In the genomic region with DNA sequence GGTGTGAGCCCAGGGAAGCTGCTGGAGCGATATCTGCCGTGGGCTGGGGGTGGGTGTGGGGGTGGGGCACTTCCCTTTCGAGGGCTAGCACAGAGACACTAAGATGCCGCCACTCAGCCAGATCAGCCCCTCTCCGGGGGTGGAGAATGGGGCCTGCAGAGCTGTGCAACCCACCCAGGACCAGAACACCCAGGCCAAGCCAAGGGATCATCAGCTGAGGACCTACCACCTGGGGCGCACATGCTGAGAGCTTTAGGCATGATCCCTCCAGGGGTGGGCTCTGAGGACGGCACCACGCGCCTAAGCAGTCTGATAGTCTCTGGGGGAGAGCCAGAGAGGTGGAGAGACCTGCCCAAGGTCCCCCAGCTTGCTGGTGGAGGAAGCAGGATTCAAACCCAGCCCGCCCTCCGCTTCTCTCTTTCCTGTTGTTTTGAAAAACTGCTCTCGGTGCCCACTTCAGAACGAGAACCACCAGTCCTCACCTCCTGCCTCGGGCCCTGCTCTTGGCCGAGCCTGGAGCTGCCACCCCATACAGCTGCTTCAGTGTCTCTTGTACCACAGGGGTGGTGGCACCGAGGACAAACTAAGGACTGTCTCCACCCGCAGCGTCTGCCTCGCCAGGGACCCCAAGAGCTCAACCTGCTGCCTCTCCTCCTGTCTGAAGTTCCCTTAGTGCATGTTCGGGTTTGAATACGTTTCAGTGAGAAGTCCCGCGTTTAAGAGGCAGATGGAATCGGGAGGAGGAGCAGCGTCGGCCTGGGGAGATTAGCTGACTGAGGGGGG, we compare ENCODE assay signal across 16 cellular contexts. TPM values are rescaled to one million over a fixed set of nuclear protein-coding genes. Genes with fewer than 3 reads are reported as not detected.
DNase-seq lines count a peak whose midpoint lies in the region; ATAC-seq, FAIRE-seq and TF ChIP-seq lines count a peak whose summit lies in the region.
"Had no signal": no experiment of that assay in that cellular context is flagged by ENCODE, and none has a peak within 500 bp of the region (broad histone marks: within the 10 kb centered on the region; RNA-seq: fewer than 3 reads in every experiment).

No MANE protein-coding gene starts in this region.

- H3K9ac ChIP-seq in IMR-90 (ENCODE audit: low read depth, low read length) (no peak overlapping the region; the same call in 1 of the 2 replicates), K562 (ENCODE audit: insufficient read depth in 1 of 2, low read depth in 2 of 2, low read length in 2 of 2) (peak overlapping the region in 1 of 2 experiments; percentile 53; a peak in 1 of 4 replicates)

- H3K27me3 ChIP-seq in IMR-90 (ENCODE audit: control insufficient read depth, insufficient read depth, low read length) (no peaks in the 10 kb centered on the region), K562 (ENCODE audit: control insufficient read depth in 2 of 2, insufficient read depth in 2 of 2, low read length in 2 of 2) (peaks cover 11 to 45% of the 10 kb centered on the region in 2 experiments; a peak in 4 of 5 replicates)

- H3K4me2 ChIP-seq in IMR-90 (ENCODE audit: low read depth, low read length) (no peak overlapping the region), K562 (ENCODE audit: insufficient read depth, low read length) (no peak overlapping the region)

- H4K20me1 ChIP-seq in IMR-90 (ENCODE audit: insufficient read depth, low read length) (no peaks in the 10 kb centered on the region), K562 (replicated peaks; ENCODE audit: control insufficient read depth, insufficient read depth, low read length) (no peaks in the 10 kb centered on the region; the same call in 1 of the 2 replicates)

- peak overlapping the region; percentile 24 to 67; a peak in 2 of 4 replicates for H4K8ac ChIP-seq in IMR-90 (ENCODE audit: low read depth in 2 of 2, low read length in 2 of 2)

- H2AK9ac ChIP-seq in IMR-90 (replicated peaks; ENCODE audit: low read depth, low read length, poor library complexity) = peak overlapping the region; percentile 76

- peak overlapping the region; percentile 76 for H3K27ac Mint-ChIP-seq in T-helper 2 cell treated with Interferon-gamma antibody and Interleukin-4, amounts not matched to agents 5 μg/mL and 100 μg/mL, for 36 hours
- peak overlapping the region; percentile 59 for H3K27ac Mint-ChIP-seq in progenitor cell of endocrine pancreas

- POLR2A ChIA-PET in IMR-90 (lab: Charles Lee; ENCODE audit: unreplicated experiment) = interaction anchor here (0.7 kb wide), 1 partner anchor 1758 kb away, joined by 3 read pairs; no protein-coding TSS in a partner anchor
- POLR2A ChIA-PET in K562 (lab: Yijun Ruan, JAX) = interaction anchor here (0.7 to 1.3 kb wide), 4 partner anchors 8 to 22 kb away, joined by 3 read pairs; no protein-coding TSS in a partner anchor

- no peak for TF ChIP-seq EP300 in K562 (IDR thresholded peaks at IDR 0.05; ENCODE audit: low read length)

- peak overlapping the region; percentile 76; the same call in 1 of the 2 replicates for H3K14ac ChIP-seq in IMR-90 (replicated peaks; ENCODE audit: low read depth, low read length)

- peaks cover 8% of the 10 kb centered on the region for H3K36me3 Mint-ChIP-seq in T-helper 2 cell treated with Interferon-gamma antibody and Interleukin-4, amounts not matched to agents 5 μg/mL and 100 μg/mL, for 36 hours (ENCODE audit: low read depth)
- no peaks in the 10 kb centered on the region for H3K36me3 Mint-ChIP-seq in progenitor cell of endocrine pancreas (ENCODE audit: insufficient read depth)

- H3K9me3 ChIP-seq in IMR-90 (ENCODE audit: control insufficient read depth, insufficient read depth, low read length) (peaks cover 5% of the 10 kb centered on the region), K562 (replicated peaks; ENCODE audit: control insufficient read depth, insufficient read depth, low read depth, low read length) (no peaks in the 10 kb centered on the region; the same call in 1 of the 2 replicates)

- peaks cover 10% of the 10 kb centered on the region for H3K9me3 Mint-ChIP-seq in T-helper 2 cell treated with Interferon-gamma antibody and Interleukin-4, amounts not matched to agents 5 μg/mL and 100 μg/mL, for 36 hours
- H3K9me3 Mint-ChIP-seq in progenitor cell of endocrine pancreas (ENCODE audit: low read depth) = peaks cover 5% of the 10 kb centered on the region

- no TSS peak for BruUV-seq in IMR-90 (replicated peaks; lab: Mats Ljungman, UMichigan)
- no TSS peak for BruUV-seq in K562 (replicated peaks; lab: Mats Ljungman, UMichigan)

- intact Hi-C loops in IMR-90 (cut with micrococcal nuclease) = no loop called here
- intact Hi-C loops in K562 (cut with micrococcal nuclease) = no loop called here

- peak overlapping the region; percentile 14 for H2BK5ac ChIP-seq in IMR-90 (ENCODE audit: low read depth, low read length, poor library complexity, severe bottlenecking)

- H3K27me3 Mint-ChIP-seq in T-helper 2 cell treated with Interferon-gamma antibody and Interleukin-4, amounts not matched to agents 5 μg/mL and 100 μg/mL, for 36 hours (ENCODE audit: low read depth) = no peaks in the 10 kb centered on the region
- H3K27me3 Mint-ChIP-seq in progenitor cell of endocrine pancreas = peaks cover 33% of the 10 kb centered on the region

- peak overlapping the region; percentile 93 for H3K4ac ChIP-seq in IMR-90 (ENCODE audit: low read depth, low read length)

- no peak overlapping the region for H3K18ac ChIP-seq in IMR-90 (ENCODE audit: low read depth, low read length)

- no peaks in the 10 kb centered on the region for H3K36me3 ChIP-seq in IMR-90 (ENCODE audit: control insufficient read depth, insufficient read depth, low read length)
- no peaks in the 10 kb centered on the region for H3K36me3 ChIP-seq in K562 (ENCODE audit: control insufficient read depth, insufficient read depth, low read length)
- H3K36me3 ChIP-seq: tibial artery had no signal

- H3K79me2 ChIP-seq in K562 (ENCODE audit: control insufficient read depth, insufficient read depth, low read length) = no peaks in the 10 kb centered on the region

- peak overlapping the region; percentile 24 for H2AK5ac ChIP-seq in IMR-90 (ENCODE audit: low read depth, low read length)

- H3K4me1 ChIP-seq in IMR-90 (ENCODE audit: control insufficient read depth, insufficient read depth, low read length) = peaks cover 24% of the 10 kb centered on the region
- peaks cover 4 to 18% of the 10 kb centered on the region in 2 experiments; a peak in 3 of 5 replicates for H3K4me1 ChIP-seq in K562 (replicated peaks in 1 of 2; ENCODE audit: control insufficient read depth in 2 of 2, insufficient read depth in 2 of 2, low read length in 2 of 2)
- H3K4me1 ChIP-seq: tibial artery had no signal

- H3K4me3 Mint-ChIP-seq in T-helper 2 cell treated with Interferon-gamma antibody and Interleukin-4, amounts not matched to agents 5 μg/mL and 100 μg/mL, for 36 hours = peak overlapping the region; percentile 24
- no peak overlapping the region for H3K4me3 Mint-ChIP-seq in progenitor cell of endocrine pancreas (ENCODE audit: low read depth)

- no peak for ATAC-seq in IMR-90 (ENCODE audit: low read depth)
- no peak for ATAC-seq in K562
- no peak for ATAC-seq in HG02642 (IDR thresholded peaks at IDR 0.05; ENCODE audit: poor library complexity, unreplicated experiment)
- no peak for ATAC-seq in GM21526 (IDR thresholded peaks at IDR 0.05; ENCODE audit: low FRiP score, unreplicated experiment)

- H2AFZ ChIP-seq in IMR-90 (replicated peaks; ENCODE audit: low read length, poor library complexity) (peak overlapping the region; percentile 52), K562 (ENCODE audit: low read depth, low read length) (peak overlapping the region; percentile 10; the same call in 1 of the 2 replicates)

- CTCF ChIA-PET in IMR-90 (lab: Yijun Ruan, JAX) = interaction anchor here (0.6 kb wide), 2 partner anchors 34 to 270 kb away, joined by 3 read pairs; no protein-coding TSS in a partner anchor
- CTCF ChIA-PET in K562 (lab: Yijun Ruan, JAX; ENCODE audit: low intra/inter-chr PET ratio) = no interaction called here

- peak overlapping the region; percentile 82 for H2BK20ac ChIP-seq in IMR-90 (ENCODE audit: low read depth, low read length)

- peaks cover 62% of the 10 kb centered on the region for H3K4me1 Mint-ChIP-seq in T-helper 2 cell treated with Interferon-gamma antibody and Interleukin-4, amounts not matched to agents 5 μg/mL and 100 μg/mL, for 36 hours (ENCODE audit: low read depth)
- H3K4me1 Mint-ChIP-seq in progenitor cell of endocrine pancreas (ENCODE audit: low read depth) = no peaks in the 10 kb centered on the region

- peak overlapping the region; percentile 96 for H2BK120ac ChIP-seq in IMR-90 (ENCODE audit: low read depth, low read length)

- no peak for DNase-seq in T-helper 2 cell treated with Interferon-gamma antibody and Interleukin-4, amounts not matched to agents 5 μg/mL and 100 μg/mL, for 36 hours (ENCODE audit: low spot score)
- DNase-seq in T-helper 2 cell (no peak), IMR-90 (no peak), K562 (ENCODE audit: extremely low read depth in 1 of 4, low spot score in 3 of 4) (no peak), progenitor cell of endocrine pancreas (ENCODE audit: low spot score, unreplicated experiment) (no peak), cortex of kidney (lab: John Stamatoyannopoulos, UW) (no peak)
- DNase-seq: activated CD4-positive, alpha-beta T cell treated with anti-CD3 and anti-CD28 coated beads for 48 hours; activated gamma-delta T cell treated with Interleukin-2 at 50 U/mL for 16 hours; effector CD4-positive, alpha-beta T cell; hypothalamus; NCI-H2029; NCI-H748 treated with DMSO at 0.1 percent for 48 hours; tibial artery had no signal

- no peak overlapping the region for H3K56ac ChIP-seq in IMR-90 (ENCODE audit: extremely low read depth, insufficient read depth, low read length)

- H4K91ac ChIP-seq in IMR-90 (ENCODE audit: insufficient read depth, low read depth, low read length) = peak overlapping the region; percentile 47

- 0 out of 4 replicates have a peak, but pooled peaks cover 0 to 3% of the 10 kb centered on the region in 2 experiments for H3K79me1 ChIP-seq in IMR-90 (ENCODE audit: low read depth in 1 of 2, low read length in 2 of 2)

- H3K27ac ChIP-seq in IMR-90 (ENCODE audit: insufficient read depth, low read length) (no peak overlapping the region), K562 (ENCODE audit: extremely low read depth, low read depth, low read length) (no peak overlapping the region)
- H3K27ac ChIP-seq: tibial artery had no signal

- TF ChIP-seq RAD21 in IMR-90 (IDR thresholded peaks at IDR 0.05; ENCODE audit: low read length) = no peak
- TF ChIP-seq RAD21 in K562 (CRISPR knock-in tag; conservative IDR thresholded peaks at IDR 0.05 in 1 of 2, IDR thresholded peaks at IDR 0.05 in 1 of 2) = no peak

- TF ChIP-seq POLR2A in IMR-90 (IDR thresholded peaks at IDR 0.05; ENCODE audit: low read depth, low read length) = no peak
- no peak for TF ChIP-seq POLR2A in K562 (conservative IDR thresholded peaks at IDR 0.05)

- in situ Hi-C loops in IMR-90 (cut with MboI; ENCODE audit: low sequenced_read_pairs) (no loop called here), K562 (cut with MboI) (no loop called here)

- H3K4me3 ChIP-seq in IMR-90 (ENCODE audit: insufficient read depth, low read depth, low read length) = no peak overlapping the region
- no peak overlapping the region for H3K4me3 ChIP-seq in K562
- H3K4me3 ChIP-seq: tibial artery had no signal

- 76% methylated on average over 10 of the region's 26 CpGs; no CpG with 5 or more reads in 1 of the 2 experiments for WGBS in IMR-90 (ENCODE audit: extremely low coverage in 2 of 2, insufficient read length in 1 of 2), 2 experiments
- WGBS in K562 (ENCODE audit: insufficient coverage, low coverage, missing lambda C conversion rate) = 21% methylated on average over 25 of the region's 26 CpGs

- H3K9me1 ChIP-seq in IMR-90 (ENCODE audit: insufficient read depth, low read length) (peaks cover 16% of the 10 kb centered on the region), K562 (ENCODE audit: control insufficient read depth, insufficient read depth, low read length) (no peaks in the 10 kb centered on the region)

- H2BK15ac ChIP-seq in IMR-90 (ENCODE audit: low read depth, low read length) = peak overlapping the region; percentile 32; the same call in 2 of the 3 replicates

- FAIRE-seq in K562 (lab: Jason Lieb, UNC) = no peak

- H4K5ac ChIP-seq in IMR-90 (ENCODE audit: low read depth, low read length) = peak overlapping the region; percentile 1; the same call in 1 of the 2 replicates

- no peak overlapping the region for H3K23ac ChIP-seq in IMR-90 (ENCODE audit: low read depth, low read length)

- TF ChIP-seq CTCF in IMR-90 (conservative IDR thresholded peaks at IDR 0.05; ENCODE audit: low read depth, low read length) = no peak
- TF ChIP-seq CTCF in K562 (IDR thresholded peaks at IDR 0.05 in 2 of 3, conservative IDR thresholded peaks at IDR 0.05 in 1 of 3; ENCODE audit: insufficient read depth in 2 of 3, low read depth in 1 of 3, low read length in 3 of 3) = no peak
- no peak for TF ChIP-seq CTCF in progenitor cell of endocrine pancreas (IDR thresholded peaks at IDR 0.05; ENCODE audit: unreplicated experiment)

- dilution Hi-C loops in IMR-90 (cut with HindIII; ENCODE audit: low sequenced_read_pairs, unreplicated experiment) = no loop called here

RNA-seq across cellular contexts. Expression of gene RUNX3, which starts 39.7 kb away (rescaled TPM):
- not detected in 2 replicates for total RNA-seq in IMR-90 (2012; rRNA removed)
- 0.07 TPM in 2 replicates for polyA plus RNA-seq in IMR-90 (2012; rRNA removed)
- 0.01 and 0.04 TPM in 2 replicates for polyA plus RNA-seq in IMR-90 (2012; cell fraction: cytosol; rRNA removed)
- polyA plus RNA-seq in IMR-90 (2012; cell fraction: nucleus; rRNA removed; ENCODE audit: low replicate concordance) = 0.02 TPM in 1 of 2 replicates, not detected in the other
- total RNA-seq in K562 (2011; cell fraction: chromatin; rRNA removed; ENCODE audit: low replicate concordance) = 0.21 TPM in 1 of 2 replicates, not detected in the other
- total RNA-seq in K562 (2011; cell fraction: nucleolus; rRNA removed) = 0.13 TPM in 1 of 2 replicates, not detected in the other
- total RNA-seq in K562 (2011; cell fraction: nucleoplasm; rRNA removed) = not detected in 2 replicates
- 0.09 and 0.16 TPM in 2 replicates for total RNA-seq in K562 (2014; rRNA removed)
- 0.03 and 0.04 TPM in 2 replicates for total RNA-seq in K562 (2014; rRNA removed; fragmentation: Illumina TruSeq; extraction: Trizol)
- 0.11 and 0.22 TPM in 2 replicates for total RNA-seq in K562 (2015; rRNA removed; fragmentation: Illumina TruSeq; extraction: Trizol)
- 0.64 and 1.1 TPM in 2 replicates for total RNA-seq in K562 (2021)
- polyA plus RNA-seq in K562 (2011; rRNA removed) = 0.03 TPM in 2 replicates
- 0.03 TPM in 1 of 2 replicates, not detected in the other for polyA plus RNA-seq in K562 (2011; cell fraction: cytosol; rRNA removed)
- 0.18 TPM in 1 of 2 replicates, not detected in the other for polyA plus RNA-seq in K562 (2011; cell fraction: nucleus; rRNA removed)
- 0.36 and 0.46 TPM in 2 replicates for polyA plus RNA-seq in K562 (2012)
- 0.19 and 0.39 TPM in 2 replicates for polyA plus RNA-seq in K562 (2014; fragmentation: Illumina TruSeq; extraction: Trizol)
- polyA plus RNA-seq in K562 (2014; fragmentation: Nextera tagmentation; extraction: Ambion mirVana) = under 1 TPM; 0.01 to 0.04 TPM
- 0.29 and 0.62 TPM in 2 replicates for polyA plus RNA-seq in K562 (2014; rRNA removed)
- polyA minus RNA-seq in K562 (2011; rRNA and poly(A)+ RNA removed) = not detected in 2 replicates
- polyA minus RNA-seq in K562 (2011; cell fraction: cytosol; rRNA and poly(A)+ RNA removed) = not detected in 2 replicates
- polyA minus RNA-seq in K562 (2011; cell fraction: nucleus; rRNA and poly(A)+ RNA removed) = not detected in 2 replicates
- total RNA-seq in progenitor cell of endocrine pancreas = 0.07 TPM in 1 of 2 replicates, not detected in the other
- total RNA-seq: myocyte had no signal
